Comparison of ENCODE assay signal across 9 cellular contexts in genomic region chr14:100271247-100271939, GRCh38. TPM values are rescaled to one million over a fixed set of nuclear protein-coding genes. Genes with fewer than 3 reads are reported as not detected.
DNase-seq lines count a peak whose midpoint lies in the region; ATAC-seq, FAIRE-seq and TF ChIP-seq lines count a peak whose summit lies in the region.
"Had no signal": no experiment of that assay in that cellular context is flagged by ENCODE, and none has a peak within 500 bp of the region (broad histone marks: within the 10 kb centered on the region; RNA-seq: fewer than 3 reads in every experiment).

No MANE protein-coding gene starts in this region.

- FAIRE-seq in HepG2 (lab: Jason Lieb, UNC), result no peak

- TF ChIP-seq RAD21 in HepG2 (CRISPR knock-in tag; IDR thresholded peaks at IDR 0.05), result peak; percentile 48; the same call in 1 of the 2 replicates

- intact Hi-C loops in CD8-positive, alpha-beta T cell (cut with DNase I, micrococcal nuclease), result no loop called here
- intact Hi-C loops in ascending aorta (cut with DNase I), result no loop called here
- intact Hi-C loops in HepG2 (cut with micrococcal nuclease; ENCODE audit: unreplicated experiment), result loop anchor here (1.0 kb wide), 1 partner anchor 106 kb away; no protein-coding TSS in a partner anchor
- intact Hi-C loops in testis (cut with DNase I; ENCODE audit: low total_unique reads), result no loop called here

- DNase-seq in CD8-positive, alpha-beta T cell, result peak in 3 of 7 experiments; percentile 34 to 35 (median 35)
- peak; percentile 10 to 50 for DNase-seq in HAP-1 (ENCODE audit: low spot score in 2 of 2)
- no peak for DNase-seq in ascending aorta (ENCODE audit: low spot score in 2 of 2)
- peak; percentile 66 for DNase-seq in HepG2 (ENCODE audit: low spot score)
- no peak for DNase-seq in OCI-M2 (lab: John Stamatoyannopoulos, UW; ENCODE audit: unreplicated experiment)
- no peak for DNase-seq in testis
- DNase-seq: hippocampal formation had no signal

- no peak for TF ChIP-seq EP300 in HepG2 (IDR thresholded peaks at IDR 0.05; ENCODE audit: low read depth in 2 of 2, low read length in 2 of 2)
- TF ChIP-seq EP300 in HepG2 (CRISPR knock-in tag; IDR thresholded peaks at IDR 0.05; ENCODE audit: borderline replicate concordance), result no peak

- peak; percentile 50 for TF ChIP-seq CTCF in CD8-positive, alpha-beta T cell (IDR thresholded peaks at IDR 0.05)
- TF ChIP-seq CTCF in ascending aorta (IDR thresholded peaks at IDR 0.05), result peak in 2 of 3 experiments; percentile 22 to 33
- peak; percentile 63 for TF ChIP-seq CTCF in HepG2 (CRISPR knock-in tag; IDR thresholded peaks at IDR 0.05)
- no peak for TF ChIP-seq CTCF in testis (IDR thresholded peaks at IDR 0.05)

- H3K27me3 Mint-ChIP-seq in CD8-positive, alpha-beta T cell (ENCODE audit: low read depth), result no peaks in the 10 kb centered on the region

- peaks cover 43% of the 10 kb centered on the region for H3K36me3 Mint-ChIP-seq in CD8-positive, alpha-beta T cell

- no peaks in the 10 kb centered on the region for H3K27me3 ChIP-seq in CD8-positive, alpha-beta T cell (ENCODE audit: insufficient read depth, low read length)
- H3K27me3 ChIP-seq in HAP-1 (ENCODE audit: low read depth) (no peaks in the 10 kb centered on the region), ascending aorta (no peaks in the 10 kb centered on the region), HepG2 (ENCODE audit: control insufficient read depth in 1 of 2, insufficient read depth in 2 of 2, low read length in 2 of 2) (no peaks in the 10 kb centered on the region), testis (no peaks in the 10 kb centered on the region)

- POLR2A ChIA-PET in CD8-positive, alpha-beta T cell (lab: Charles Lee), result no interaction called here
- POLR2A ChIA-PET in HepG2 (lab: Yijun Ruan, JAX), result interaction anchor here (0.7 kb wide), 1 partner anchor 67 kb away, joined by 3 read pairs; no protein-coding TSS in a partner anchor

- no peak for TF ChIP-seq POLR2A in HepG2 (IDR thresholded peaks at IDR 0.05; ENCODE audit: insufficient read depth in 1 of 2, low read depth in 2 of 2, low read length in 2 of 2)
- TF ChIP-seq POLR2A in testis (IDR thresholded peaks at IDR 0.05), result no peak

- no peak overlapping the region for H3K4me3 Mint-ChIP-seq in CD8-positive, alpha-beta T cell

- H3K36me3 ChIP-seq in CD8-positive, alpha-beta T cell (ENCODE audit: insufficient read depth, low read length), result peaks cover 16% of the 10 kb centered on the region
- H3K36me3 ChIP-seq in HAP-1 (replicated peaks), result peaks cover 58% of the 10 kb centered on the region
- peaks cover 0 to 5% of the 10 kb centered on the region in 2 donors for H3K36me3 ChIP-seq in ascending aorta
- H3K36me3 ChIP-seq in HepG2 (replicated peaks in 1 of 2; ENCODE audit: control insufficient read depth in 1 of 2, insufficient read depth in 2 of 2, low read length in 2 of 2), result peaks cover 12 to 47% of the 10 kb centered on the region in 2 experiments
- no peaks in the 10 kb centered on the region for H3K36me3 ChIP-seq in testis (ENCODE audit: low read depth, missing control alignments)

- peaks cover 42% of the 10 kb centered on the region for H3K4me1 ChIP-seq in CD8-positive, alpha-beta T cell (ENCODE audit: insufficient read depth, low read length)
- H3K4me1 ChIP-seq in HAP-1 (peaks cover 8% of the 10 kb centered on the region), ascending aorta (peaks cover 0 to 5% of the 10 kb centered on the region in 2 donors), HepG2 (ENCODE audit: insufficient read depth, low read length) (peaks cover 52% of the 10 kb centered on the region), testis (no peaks in the 10 kb centered on the region)

- H3K27ac Mint-ChIP-seq in CD8-positive, alpha-beta T cell, result no peak overlapping the region

- peaks cover 73% of the 10 kb centered on the region for H3K4me1 Mint-ChIP-seq in CD8-positive, alpha-beta T cell (ENCODE audit: low read depth)

- H3K9me3 ChIP-seq in CD8-positive, alpha-beta T cell (ENCODE audit: low read length), result no peaks in the 10 kb centered on the region
- H3K9me3 ChIP-seq in HAP-1 (no peaks in the 10 kb centered on the region), ascending aorta (no peaks in the 10 kb centered on the region), HepG2 (ENCODE audit: low read length) (no peaks in the 10 kb centered on the region), testis (no peaks in the 10 kb centered on the region)

- in situ Hi-C loops in HAP-1 (cut with MboI; ENCODE audit: low sequenced_read_pairs) (no loop called here), HepG2 (cut with HindIII; ENCODE audit: extremely low pct_ligation_motif_present, low pct_unique_long_range_greater_than_20kb) (no loop called here)

- no peak overlapping the region for H2AFZ ChIP-seq in HepG2 (ENCODE audit: low read length)

- no peak overlapping the region for H3K27ac ChIP-seq in CD8-positive, alpha-beta T cell (ENCODE audit: low read depth, low read length)
- H3K27ac ChIP-seq in ascending aorta (no peak overlapping the region), HepG2 (ENCODE audit: extremely low read length, insufficient read depth, low read length) (peak overlapping the region; percentile 32), testis (no peak overlapping the region)

- peaks cover 53% of the 10 kb centered on the region for H4K20me1 ChIP-seq in HepG2 (ENCODE audit: insufficient read depth, low read length)

- WGBS in HepG2 (ENCODE audit: low lambda C conversion rate), result 86% methylated on average over 10 of the region's 10 CpGs
- 81 to 83% methylated on average over 10 of the region's 10 CpGs for WGBS in testis, 2 donors

- H3K9me3 Mint-ChIP-seq in CD8-positive, alpha-beta T cell, result no peaks in the 10 kb centered on the region

- no peak for ATAC-seq in CD8-positive, alpha-beta T cell
- ATAC-seq in HepG2 (peak; percentile 46; the same call in 1 of the 3 replicates), HG03439 (IDR thresholded peaks at IDR 0.05; ENCODE audit: unreplicated experiment) (no peak), GM18861 (IDR thresholded peaks at IDR 0.05; ENCODE audit: unreplicated experiment) (no peak)

- no peak overlapping the region for H3K4me3 ChIP-seq in CD8-positive, alpha-beta T cell (ENCODE audit: low read depth, low read length)
- H3K4me3 ChIP-seq in HAP-1, result no peak overlapping the region
- no peak overlapping the region for H3K4me3 ChIP-seq in ascending aorta
- no peak overlapping the region for H3K4me3 ChIP-seq in HepG2 (replicated peaks in 1 of 3; ENCODE audit: insufficient read depth in 1 of 3, low read depth in 2 of 3, low read length in 3 of 3)
- H3K4me3 ChIP-seq in testis, result no peak overlapping the region

- peaks cover 84% of the 10 kb centered on the region for H3K79me2 ChIP-seq in HepG2 (ENCODE audit: insufficient read depth, low read length)

- H3K9ac ChIP-seq in HepG2 (ENCODE audit: insufficient read depth, low read depth, low read length), result no peak overlapping the region

- no peak overlapping the region for H3K4me2 ChIP-seq in HepG2 (ENCODE audit: low read depth, low read length)

- CTCF ChIA-PET in CD8-positive, alpha-beta T cell (lab: Charles Lee), result interaction anchor here (0.6 to 1.1 kb wide), 2 partner anchors 9 to 11 kb away, joined by 3 to 4 read pairs; no protein-coding TSS in a partner anchor
- CTCF ChIA-PET in HepG2 (lab: Yijun Ruan, JAX; ENCODE audit: low intra/inter-chr PET ratio, low total read pairs), result interaction anchor here (1.1 to 1.9 kb wide), 3 partner anchors 14 to 107 kb away, joined by 5 to 8 read pairs (median 7); no protein-coding TSS in a partner anchor

- no TSS peak for BruUV-seq in HepG2 (replicated peaks; lab: Mats Ljungman, UMichigan)

RNA-seq across cellular contexts. Expression of gene YY1, which starts 32.4 kb away (rescaled TPM):
- 10 to 100 TPM; 70.0 to 80.7 TPM for total RNA-seq in CD8-positive, alpha-beta T cell
- total RNA-seq in ascending aorta (42.4 TPM), HepG2 (2016; rRNA removed; fragmentation: Illumina TruSeq; extraction: Trizol) (62.8 and 68.1 TPM in 2 replicates), testis (10 to 100 TPM; 58.1 to 68.2 TPM)
- 18.9 and 19.0 TPM in 2 replicates for total RNA-seq in HepG2 (2016; cell fraction: cytosol; rRNA removed; fragmentation: Illumina TruSeq; extraction: Trizol; ENCODE audit: low read depth)
- total RNA-seq in HepG2 (2016; cell fraction: insoluble cytoplasmic fraction; rRNA removed; fragmentation: Illumina TruSeq; extraction: Trizol), result 58.6 and 68.6 TPM in 2 replicates
- total RNA-seq in HepG2 (2016; cell fraction: membrane; rRNA removed; fragmentation: Illumina TruSeq; extraction: Trizol), result 65.4 and 80.0 TPM in 2 replicates
- 38.0 and 40.7 TPM in 2 replicates for total RNA-seq in HepG2 (2016; cell fraction: nucleus; rRNA removed; fragmentation: Illumina TruSeq; extraction: Trizol)
- polyA plus RNA-seq in HepG2 (2011; rRNA removed) (23.9 and 29.4 TPM in 2 replicates), testis (ENCODE audit: insufficient read depth, low read depth, low replicate concordance) (74.2 TPM)
- polyA plus RNA-seq in HepG2 (2011; cell fraction: cytosol; rRNA removed), result 13.8 and 18.5 TPM in 2 replicates
- 23.8 and 24.4 TPM in 2 replicates for polyA plus RNA-seq in HepG2 (2011; cell fraction: nucleus; rRNA removed)
- 43.4 and 54.0 TPM in 2 replicates for polyA plus RNA-seq in HepG2 (2012)
- 29.1 and 32.3 TPM in 2 replicates for polyA plus RNA-seq in HepG2 (2016; cell fraction: cytosol; fragmentation: Illumina TruSeq; extraction: Trizol; ENCODE audit: low read depth)
- polyA plus RNA-seq in HepG2 (2016; cell fraction: insoluble cytoplasmic fraction; fragmentation: Illumina TruSeq; extraction: Trizol; ENCODE audit: low read depth), result 93.6 and 111 TPM in 2 replicates
- polyA plus RNA-seq in HepG2 (2016; cell fraction: membrane; fragmentation: Illumina TruSeq; extraction: Trizol; ENCODE audit: low read depth), result 65.2 and 73.0 TPM in 2 replicates
- polyA plus RNA-seq in HepG2 (2016; cell fraction: nucleus; fragmentation: Illumina TruSeq; extraction: Trizol; ENCODE audit: insufficient read depth, low read depth), result 82.8 and 91.4 TPM in 2 replicates
- polyA minus RNA-seq in HepG2 (2011; rRNA and poly(A)+ RNA removed; ENCODE audit: low replicate concordance), result 24.4 and 42.6 TPM in 2 replicates
- 17.8 and 23.1 TPM in 2 replicates for polyA minus RNA-seq in HepG2 (2011; cell fraction: cytosol; rRNA and poly(A)+ RNA removed)
- polyA minus RNA-seq in HepG2 (2011; cell fraction: nucleus; rRNA and poly(A)+ RNA removed), result 36.4 and 41.8 TPM in 2 replicates

RNA-seq across cellular contexts. Expression of gene SLC25A29, which starts 34.9 kb away (rescaled TPM):
- total RNA-seq in CD8-positive, alpha-beta T cell, result 10 to 100 TPM; 19.4 to 22.8 TPM
- 193 TPM for total RNA-seq in ascending aorta
- total RNA-seq in HepG2 (2016; rRNA removed; fragmentation: Illumina TruSeq; extraction: Trizol), result 9.6 and 17.2 TPM in 2 replicates
- total RNA-seq in HepG2 (2016; cell fraction: cytosol; rRNA removed; fragmentation: Illumina TruSeq; extraction: Trizol; ENCODE audit: low read depth), result 2.4 and 2.6 TPM in 2 replicates
- 9.5 and 17.7 TPM in 2 replicates for total RNA-seq in HepG2 (2016; cell fraction: insoluble cytoplasmic fraction; rRNA removed; fragmentation: Illumina TruSeq; extraction: Trizol)
- 6.9 and 7.4 TPM in 2 replicates for total RNA-seq in HepG2 (2016; cell fraction: membrane; rRNA removed; fragmentation: Illumina TruSeq; extraction: Trizol)
- 15.9 and 18.2 TPM in 2 replicates for total RNA-seq in HepG2 (2016; cell fraction: nucleus; rRNA removed; fragmentation: Illumina TruSeq; extraction: Trizol)
- 12.2 and 16.1 TPM in 2 replicates for polyA plus RNA-seq in HepG2 (2011; rRNA removed)
- 6.9 and 11.5 TPM in 2 replicates for polyA plus RNA-seq in HepG2 (2011; cell fraction: cytosol; rRNA removed)
- polyA plus RNA-seq in HepG2 (2011; cell fraction: nucleus; rRNA removed), result 98.4 and 122 TPM in 2 replicates
- 6.9 and 8.5 TPM in 2 replicates for polyA plus RNA-seq in HepG2 (2012)
- polyA plus RNA-seq in HepG2 (2016; cell fraction: cytosol; fragmentation: Illumina TruSeq; extraction: Trizol; ENCODE audit: low read depth), result 1.4 and 1.6 TPM in 2 replicates
- 8.9 and 9.4 TPM in 2 replicates for polyA plus RNA-seq in HepG2 (2016; cell fraction: insoluble cytoplasmic fraction; fragmentation: Illumina TruSeq; extraction: Trizol; ENCODE audit: low read depth)
- polyA plus RNA-seq in HepG2 (2016; cell fraction: membrane; fragmentation: Illumina TruSeq; extraction: Trizol; ENCODE audit: low read depth), result 3.8 and 4.2 TPM in 2 replicates
- 47.1 and 52.2 TPM in 2 replicates for polyA plus RNA-seq in HepG2 (2016; cell fraction: nucleus; fragmentation: Illumina TruSeq; extraction: Trizol; ENCODE audit: insufficient read depth, low read depth)
- 9.4 and 18.9 TPM in 2 replicates for polyA minus RNA-seq in HepG2 (2011; rRNA and poly(A)+ RNA removed; ENCODE audit: low replicate concordance)
- 4.6 and 8.4 TPM in 2 replicates for polyA minus RNA-seq in HepG2 (2011; cell fraction: cytosol; rRNA and poly(A)+ RNA removed)
- polyA minus RNA-seq in HepG2 (2011; cell fraction: nucleus; rRNA and poly(A)+ RNA removed), result 9.1 and 11.2 TPM in 2 replicates
- 100 to 1,000 TPM; 185 to 322 TPM for total RNA-seq in testis
- 72.3 TPM for polyA plus RNA-seq in testis (ENCODE audit: insufficient read depth, low read depth, low replicate concordance)

RNA-seq across cellular contexts. Expression of gene SLC25A47, which starts 51.7 kb away (rescaled TPM):
- not detected for total RNA-seq in CD8-positive, alpha-beta T cell
- total RNA-seq in ascending aorta (not detected), HepG2 (2016; rRNA removed; fragmentation: Illumina TruSeq; extraction: Trizol) (0.87 and 1.0 TPM in 2 replicates), testis (under 1 TPM; 0.37 to 0.87 TPM)
- total RNA-seq in HepG2 (2016; cell fraction: cytosol; rRNA removed; fragmentation: Illumina TruSeq; extraction: Trizol; ENCODE audit: low read depth), result 0.71 and 1.5 TPM in 2 replicates
- total RNA-seq in HepG2 (2016; cell fraction: insoluble cytoplasmic fraction; rRNA removed; fragmentation: Illumina TruSeq; extraction: Trizol), result 0.88 and 0.95 TPM in 2 replicates
- total RNA-seq in HepG2 (2016; cell fraction: membrane; rRNA removed; fragmentation: Illumina TruSeq; extraction: Trizol), result 0.53 and 1.1 TPM in 2 replicates
- 0.47 and 0.65 TPM in 2 replicates for total RNA-seq in HepG2 (2016; cell fraction: nucleus; rRNA removed; fragmentation: Illumina TruSeq; extraction: Trizol)
- polyA plus RNA-seq in HepG2 (2011; rRNA removed) (1.7 and 7.6 TPM in 2 replicates), testis (ENCODE audit: insufficient read depth, low read depth, low replicate concordance) (0.78 TPM)
- polyA plus RNA-seq in HepG2 (2011; cell fraction: cytosol; rRNA removed), result 3.2 and 4.5 TPM in 2 replicates
- polyA plus RNA-seq in HepG2 (2011; cell fraction: nucleus; rRNA removed), result 4.2 and 9.5 TPM in 2 replicates
- polyA plus RNA-seq in HepG2 (2012), result 6.6 and 11.5 TPM in 2 replicates
- polyA plus RNA-seq in HepG2 (2016; cell fraction: cytosol; fragmentation: Illumina TruSeq; extraction: Trizol; ENCODE audit: low read depth), result 0.17 and 0.24 TPM in 2 replicates
- polyA plus RNA-seq in HepG2 (2016; cell fraction: insoluble cytoplasmic fraction; fragmentation: Illumina TruSeq; extraction: Trizol; ENCODE audit: low read depth), result 0.51 and 0.54 TPM in 2 replicates
- polyA plus RNA-seq in HepG2 (2016; cell fraction: membrane; fragmentation: Illumina TruSeq; extraction: Trizol; ENCODE audit: low read depth), result 0.41 and 0.42 TPM in 2 replicates
- 0.53 and 0.61 TPM in 2 replicates for polyA plus RNA-seq in HepG2 (2016; cell fraction: nucleus; fragmentation: Illumina TruSeq; extraction: Trizol; ENCODE audit: insufficient read depth, low read depth)
- polyA minus RNA-seq in HepG2 (2011; rRNA and poly(A)+ RNA removed; ENCODE audit: low replicate concordance), result 4.3 TPM in 1 of 2 replicates, not detected in the other
- 2.3 and 3.1 TPM in 2 replicates for polyA minus RNA-seq in HepG2 (2011; cell fraction: cytosol; rRNA and poly(A)+ RNA removed)
- 0.52 and 1.5 TPM in 2 replicates for polyA minus RNA-seq in HepG2 (2011; cell fraction: nucleus; rRNA and poly(A)+ RNA removed)

Comparison
In these comparisons a context has a peak if more than half of its experiments do, and no peak if none do; other contexts are left out.
1. DNase-seq: peak in HAP-1 (2 of 2) and HepG2 (single experiment); none in ascending aorta (0 of 2), OCI-M2 (single experiment) and testis (single experiment).
2. CTCF ChIP-seq: peak in CD8-positive, alpha-beta T cell (single experiment), ascending aorta (2 of 3) and HepG2 (single experiment); none in testis (0 of 3).